Comparison of ENCODE assay signal across 14 cellular contexts in genomic region chr16:12436201-12436657, GRCh38.
DNase-seq lines count a peak whose midpoint lies in the region; TF ChIP-seq lines count a peak whose summit lies in the region.
"Had no signal": no experiment of that assay in that cellular context is flagged by ENCODE, and none has a peak within 500 bp of the region (broad histone marks: within the 10 kb centered on the region; RNA-seq: fewer than 3 reads in every experiment).

No MANE protein-coding gene starts in this region.

- TF ChIP-seq CTCF in type B pancreatic cell (conservative IDR thresholded peaks at IDR 0.05): no peak
- no peak for TF ChIP-seq CTCF in GM10266 (IDR thresholded peaks at IDR 0.05; ENCODE audit: control insufficient read depth, insufficient read depth, low read depth, missing control alignments)
- no peak for TF ChIP-seq CTCF in osteocyte (IDR thresholded peaks at IDR 0.05)

- no peaks in the 10 kb centered on the region for H3K27me3 Mint-ChIP-seq in type B pancreatic cell
- H3K27me3 Mint-ChIP-seq in osteocyte (ENCODE audit: unreplicated experiment): no peaks in the 10 kb centered on the region
- H3K27me3 Mint-ChIP-seq: activated naive CD4-positive, alpha-beta T cell treated with anti-CD3 and anti-CD28 coated beads, Interleukin-2, amount 10 ng/mL, durations not matched to agents 7 days and 5 days had no signal

- H3K4me3 Mint-ChIP-seq in type B pancreatic cell (peak overlapping the region; percentile 39), osteocyte (ENCODE audit: unreplicated experiment) (no peak overlapping the region)
- H3K4me3 Mint-ChIP-seq: activated naive CD4-positive, alpha-beta T cell treated with anti-CD3 and anti-CD28 coated beads, Interleukin-2, amount 10 ng/mL, durations not matched to agents 7 days and 5 days had no signal

- H3K9me3 Mint-ChIP-seq in type B pancreatic cell (no peaks in the 10 kb centered on the region), osteocyte (ENCODE audit: unreplicated experiment) (no peaks in the 10 kb centered on the region)
- H3K9me3 Mint-ChIP-seq: activated naive CD4-positive, alpha-beta T cell treated with anti-CD3 and anti-CD28 coated beads, Interleukin-2, amount 10 ng/mL, durations not matched to agents 7 days and 5 days had no signal

- no peaks in the 10 kb centered on the region for H3K36me3 Mint-ChIP-seq in type B pancreatic cell
- peaks cover 2% of the 10 kb centered on the region for H3K36me3 Mint-ChIP-seq in osteocyte (ENCODE audit: unreplicated experiment)
- H3K36me3 Mint-ChIP-seq: activated naive CD4-positive, alpha-beta T cell treated with anti-CD3 and anti-CD28 coated beads, Interleukin-2, amount 10 ng/mL, durations not matched to agents 7 days and 5 days had no signal

- no peaks in the 10 kb centered on the region for H3K4me1 Mint-ChIP-seq in type B pancreatic cell (ENCODE audit: unreplicated experiment)
- H3K4me1 Mint-ChIP-seq in osteocyte (ENCODE audit: unreplicated experiment): no peaks in the 10 kb centered on the region

- H3K27ac Mint-ChIP-seq in type B pancreatic cell (peak overlapping the region; percentile 62), osteocyte (ENCODE audit: unreplicated experiment) (no peak overlapping the region)
- H3K27ac Mint-ChIP-seq: activated naive CD4-positive, alpha-beta T cell treated with anti-CD3 and anti-CD28 coated beads, Interleukin-2, amount 10 ng/mL, durations not matched to agents 7 days and 5 days had no signal

- peak; percentile 34 to 75 for DNase-seq in NCI-H2081 (lab: John Stamatoyannopoulos, UW)
- no peak for DNase-seq in NCI-H2081 treated with DMSO at 0.1 percent for 48 hours (lab: John Stamatoyannopoulos, UW)
- DNase-seq in NCI-H510A (lab: John Stamatoyannopoulos, UW): peak; percentile 35
- peak; percentile 7 for DNase-seq in iPS DF 4.7 (ENCODE audit: extremely low read depth, low spot score)
- DNase-seq in type B pancreatic cell (ENCODE audit: extremely low spot score, unreplicated experiment): no peak
- no peak for DNase-seq in OCI-M2 (lab: John Stamatoyannopoulos, UW; ENCODE audit: unreplicated experiment)
- DNase-seq in GM10266 (ENCODE audit: extremely low spot score): no peak
- DNase-seq in osteocyte (ENCODE audit: extremely low spot score, unreplicated experiment): no peak
- DNase-seq: activated naive CD4-positive, alpha-beta T cell treated with anti-CD3 and anti-CD28 coated beads, Interleukin-2, amount 10 ng/mL, durations not matched to agents 7 days and 5 days; COR-L47; heart left ventricle; mammary epithelial cell; NCI-H446 treated with DMSO at 0.1 percent for 48 hours; stimulated activated CD4-positive, alpha-beta T cell treated with anti-CD3 and anti-CD28 coated beads, Interleukin-15, amount 100 ng/mL, for 24 hours had no signal

Comparison
In these comparisons a context has a peak if more than half of its experiments do, and no peak if none do; other contexts are left out.
1. DNase-seq: peak in NCI-H2081 (2 of 2), NCI-H510A (single experiment) and iPS DF 4.7 (single experiment); none in NCI-H2081 treated with DMSO at 0.1 percent for 48 hours (single experiment), type B pancreatic cell (single experiment), OCI-M2 (single experiment), GM10266 (single experiment) and osteocyte (single experiment).